Comparison of ENCODE assay signal across 8 cellular contexts in the genomic region with DNA sequence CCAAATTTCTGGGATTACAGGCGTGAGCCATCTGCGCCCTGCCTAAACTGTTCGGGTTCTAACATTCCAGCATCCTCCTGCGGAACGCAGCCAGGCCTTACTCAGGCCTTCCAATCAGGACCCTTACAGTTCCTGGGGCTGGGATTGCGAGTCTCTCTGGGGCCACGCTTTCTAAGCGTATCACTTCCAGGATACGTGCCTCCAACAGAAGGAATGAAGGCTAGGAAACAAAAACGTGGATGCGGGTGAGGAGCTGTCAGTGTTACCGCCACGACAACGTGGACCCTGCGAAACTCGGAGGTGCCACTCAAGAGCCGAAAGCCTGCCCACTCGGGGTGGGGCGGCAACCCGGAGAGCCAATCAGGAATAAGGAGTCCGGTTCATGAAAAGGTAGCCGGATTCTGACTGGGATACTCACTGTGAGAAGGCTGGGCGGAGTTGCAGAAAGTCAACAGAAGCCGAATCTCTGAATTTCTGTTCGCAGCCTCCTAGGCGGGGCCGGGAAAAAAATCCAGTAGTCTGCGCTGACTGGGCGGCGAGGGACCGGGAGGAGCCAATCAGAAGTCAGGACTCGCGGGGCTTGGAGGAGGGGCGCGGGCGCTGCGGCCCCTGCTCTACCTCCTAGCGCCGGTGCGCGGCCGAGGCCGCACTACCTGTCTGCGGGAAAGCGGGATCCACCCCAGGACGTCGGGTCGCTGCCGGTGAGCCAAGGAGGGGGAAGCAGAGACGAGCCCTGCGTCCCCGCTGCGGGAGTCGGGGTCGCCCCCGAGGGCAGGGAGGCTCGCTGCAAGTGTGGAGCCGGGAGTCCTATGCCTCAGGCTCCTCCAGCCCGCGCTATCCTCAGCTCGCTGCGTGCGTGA. TPM values are rescaled to one million over a fixed set of nuclear protein-coding genes. Genes with fewer than 3 reads are reported as not detected.
DNase-seq lines count a peak whose midpoint lies in the region; ATAC-seq and TF ChIP-seq lines count a peak whose summit lies in the region.

A gene with protein sequence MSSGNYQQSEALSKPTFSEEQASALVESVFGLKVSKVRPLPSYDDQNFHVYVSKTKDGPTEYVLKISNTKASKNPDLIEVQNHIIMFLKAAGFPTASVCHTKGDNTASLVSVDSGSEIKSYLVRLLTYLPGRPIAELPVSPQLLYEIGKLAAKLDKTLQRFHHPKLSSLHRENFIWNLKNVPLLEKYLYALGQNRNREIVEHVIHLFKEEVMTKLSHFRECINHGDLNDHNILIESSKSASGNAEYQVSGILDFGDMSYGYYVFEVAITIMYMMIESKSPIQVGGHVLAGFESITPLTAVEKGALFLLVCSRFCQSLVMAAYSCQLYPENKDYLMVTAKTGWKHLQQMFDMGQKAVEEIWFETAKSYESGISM (plus strand): TSS at position 607 of the 860 bp plus-strand sequence. CDS start 5,512 bp downstream, outside the sequence.

- H3K9me3 ChIP-seq in adipocyte (ENCODE audit: control insufficient read depth, low read length) = no peaks in the 10 kb centered on the region
- H3K9me3 ChIP-seq in heart left ventricle = no peaks in the 10 kb centered on the region
- H3K9me3 ChIP-seq in parathyroid adenoma (ENCODE audit: control insufficient read depth, low read length) = no peaks in the 10 kb centered on the region
- H3K9me3 ChIP-seq in tibial nerve = no peaks in the 10 kb centered on the region

- TF ChIP-seq POLR2A in heart left ventricle (IDR thresholded peaks at IDR 0.05) (peak in 1 of 2 donors; percentile 45), tibial nerve (IDR thresholded peaks at IDR 0.05) (peak in 1 of 2 donors; percentile 44)

- TF ChIP-seq CTCF in GM12865 (IDR thresholded peaks at IDR 0.05; ENCODE audit: insufficient read depth, low read depth, low read length, missing control alignments) (peak; percentile 8), heart left ventricle (IDR thresholded peaks at IDR 0.05) (peak in 4 of 12 donors; percentile 11 to 22 (median 20)), parathyroid adenoma (IDR thresholded peaks at IDR 0.05) (no peak), tibial nerve (IDR thresholded peaks at IDR 0.05) (peak in 2 of 5 experiments; percentile 43 to 58)

- 1 to 3% (median 1%) methylated on average over 37 to 63 of the region's 63 CpGs for WGBS in heart left ventricle, 4 donors
- 1% methylated on average over 28 to 62 of the region's 63 CpGs for WGBS in tibial nerve, 2 donors

- H2AFZ ChIP-seq in parathyroid adenoma = peak within 1 kb of the TSS; percentile 78

- H3K4me1 ChIP-seq in adipocyte (ENCODE audit: control insufficient read depth, insufficient read depth, low read length) = peaks cover 6% of the 10 kb centered on the region
- peaks cover 0 to 16% (median 7%) of the 10 kb centered on the region in 12 donors for H3K4me1 ChIP-seq in heart left ventricle
- no peaks in the 10 kb centered on the region for H3K4me1 ChIP-seq in parathyroid adenoma
- H3K4me1 ChIP-seq in tibial nerve = peaks cover 0 to 15% (median 0%) of the 10 kb centered on the region in 4 donors

- peak within 1 kb of the TSS; percentile 90 for H3K4me2 ChIP-seq in parathyroid adenoma (ENCODE audit: low read length)

- H3K36me3 ChIP-seq in adipocyte (ENCODE audit: control insufficient read depth, insufficient read depth, low read length, severe bottlenecking) (no peaks in the 10 kb centered on the region), heart left ventricle (no peaks in the 10 kb centered on the region), parathyroid adenoma (ENCODE audit: control insufficient read depth, insufficient read depth, low read length) (no peaks in the 10 kb centered on the region), tibial nerve (peaks cover 0 to 1% (median 0%) of the 10 kb centered on the region in 3 donors)

- H3K79me2 ChIP-seq in parathyroid adenoma = no peaks in the 10 kb centered on the region

- H3K4me3 ChIP-seq in GM12865 (ENCODE audit: low read depth, low read length) (peak within 1 kb of the TSS; percentile 61), adipocyte (ENCODE audit: low read length) (peak within 1 kb of the TSS; percentile 90), heart left ventricle (peak within 1 kb of the TSS; percentile 64 to 95 (median 84)), parathyroid adenoma (ENCODE audit: low read depth, low read length) (peak within 1 kb of the TSS; percentile 61), tibial nerve (peak within 1 kb of the TSS; percentile 60 to 81 (median 70))

- peak within 1 kb of the TSS; percentile 83 for H3K9ac ChIP-seq in adipocyte (ENCODE audit: low read length)
- no peak within 1 kb of the TSS for H3K9ac ChIP-seq in parathyroid adenoma

- H3K27ac ChIP-seq in heart left ventricle = peak within 1 kb of the TSS in 10 of 12 donors; percentile 7 to 76 (median 67)
- H3K27ac ChIP-seq in parathyroid adenoma = peak within 1 kb of the TSS; percentile 30
- peak within 1 kb of the TSS; percentile 39 to 78 (median 72) for H3K27ac ChIP-seq in tibial nerve

- ATAC-seq in HG02763 (IDR thresholded peaks at IDR 0.05; ENCODE audit: unreplicated experiment) (peak; percentile 84), heart left ventricle (peak; percentile 97 to 98 (median 98))

- peak; percentile 65 to 66 for TF ChIP-seq EP300 in tibial nerve (IDR thresholded peaks at IDR 0.05)

- DNase-seq in GM12865 (ENCODE audit: low read depth) = peak; percentile 94
- peak; percentile 97 for DNase-seq in NCI-H1417 treated with DMSO at 0.1 percent for 48 hours (lab: John Stamatoyannopoulos, UW)
- DNase-seq in SW480 (ENCODE audit: low spot score) = peak; percentile 98
- DNase-seq in adipocyte (ENCODE audit: low read depth) = peak; percentile 99
- DNase-seq in heart left ventricle = peak; percentile 91 to 93 (median 91)
- peak; percentile 77 to 87 for DNase-seq in tibial nerve (ENCODE audit: low spot score in 2 of 2)

- H3K27me3 ChIP-seq in adipocyte (replicated peaks; ENCODE audit: control insufficient read depth, insufficient read depth, low read length) (no peaks in the 10 kb centered on the region), heart left ventricle (peaks cover 0 to 9% (median 0%) of the 10 kb centered on the region in 9 donors), parathyroid adenoma (ENCODE audit: control insufficient read depth, insufficient read depth, low read length) (no peaks in the 10 kb centered on the region), tibial nerve (no peaks in the 10 kb centered on the region)

- intact Hi-C loops in heart left ventricle (cut with DNase I) = loop anchor here in 1 of 10 donors (1.0 kb wide), 1 partner anchor 33 kb away; a partner anchor contains a TSS

RNA-seq across cellular contexts. Expression of the gene that starts here (rescaled TPM):
- total RNA-seq in heart left ventricle (1 to 10 TPM; 4.1 to 8.7 (median 6.8) TPM), tibial nerve (10 to 100 TPM in 2 of 4 donors, 1 to 10 TPM in 2; 8.0 to 31.9 (median 10.2) TPM)
- 1 to 10 TPM; 2.6 to 3.3 TPM for polyA plus RNA-seq in heart left ventricle

Comparison
In these comparisons a context has a peak if more than half of its experiments do, and no peak if none do; other contexts are left out.
1. Peak in every context shown above with its lines: DNase-seq, ATAC-seq, H3K4me3 ChIP-seq and H3K27ac ChIP-seq.